17 cellular contexts compared by ENCODE assay signal in the genomic region with DNA sequence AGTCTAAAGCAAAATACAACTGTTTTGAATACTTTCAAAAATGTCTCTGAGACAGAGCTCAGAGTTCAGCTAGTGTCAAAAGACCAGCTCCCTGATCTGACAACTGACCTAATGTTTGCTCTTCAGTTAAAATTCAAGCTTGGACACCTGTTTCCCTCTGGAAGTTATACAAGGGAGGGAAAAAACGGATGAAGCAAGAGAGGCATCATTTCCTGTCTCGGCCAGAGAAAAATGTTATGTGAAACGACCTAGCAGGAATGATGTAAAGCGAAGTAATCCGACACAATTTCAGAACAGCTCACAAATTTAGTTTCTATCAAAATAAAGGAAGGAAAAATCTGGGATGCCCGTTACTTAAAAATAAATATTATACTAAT. TPM values are rescaled to one million over a fixed set of nuclear protein-coding genes. Genes with fewer than 3 reads are reported as not detected.
DNase-seq lines count a peak whose midpoint lies in the region; ATAC-seq and TF ChIP-seq lines count a peak whose summit lies in the region.
"Had no signal": no experiment of that assay in that cellular context is flagged by ENCODE, and none has a peak within 500 bp of the region (broad histone marks: within the 10 kb centered on the region; RNA-seq: fewer than 3 reads in every experiment).

No MANE protein-coding gene starts in this region.

- H3K9me3 ChIP-seq in body of pancreas (no peaks in the 10 kb centered on the region), left lung (no peaks in the 10 kb centered on the region), thyroid gland (no peaks in the 10 kb centered on the region)

- no peaks in the 10 kb centered on the region for H3K36me3 ChIP-seq in body of pancreas (replicated peaks in 1 of 2; ENCODE audit: insufficient read depth in 1 of 2, low read depth in 2 of 2)
- H3K36me3 ChIP-seq in left lung: peaks cover 0 to 6% of the 10 kb centered on the region in 2 donors
- peaks cover 0 to 2% of the 10 kb centered on the region in 2 donors for H3K36me3 ChIP-seq in thyroid gland

- no peak for TF ChIP-seq CTCF in body of pancreas (IDR thresholded peaks at IDR 0.05)
- TF ChIP-seq CTCF in left lung (IDR thresholded peaks at IDR 0.05): no peak
- TF ChIP-seq CTCF in thyroid gland (IDR thresholded peaks at IDR 0.05): no peak

- no peaks in the 10 kb centered on the region for H3K27me3 ChIP-seq in body of pancreas
- H3K27me3 ChIP-seq in left lung: no peaks in the 10 kb centered on the region
- no peaks in the 10 kb centered on the region for H3K27me3 ChIP-seq in thyroid gland

- peak overlapping the region in 3 of 4 donors; percentile 75 to 85 (median 81) for H3K27ac ChIP-seq in body of pancreas
- peak overlapping the region; percentile 74 to 77 for H3K27ac ChIP-seq in left lung
- H3K27ac ChIP-seq in thyroid gland: peak overlapping the region; percentile 6 to 57 (median 38)

- WGBS in body of pancreas, 2 donors: 38 to 46% methylated on average over 6 of the region's 6 CpGs
- WGBS in thyroid gland, 2 donors: 81% methylated on average over 6 of the region's 6 CpGs

- DNase-seq in NCI-H1092 treated with DMSO at 0.1 percent for 48 hours (lab: John Stamatoyannopoulos, UW) (peak; percentile 17), NCI-H1092 (lab: John Stamatoyannopoulos, UW) (no peak), body of pancreas (no peak), left lung (no peak), thyroid gland (no peak), D341Med (ENCODE audit: low spot score) (no peak)
- DNase-seq: 8988T; activated T-cell treated with anti-CD3 and anti-CD28 coated beads for 4 hours; CD8-positive, alpha-beta T cell; naive B cell; NCI-H2081 treated with DMSO at 0.1 percent for 48 hours; stimulated activated CD4-positive, alpha-beta T cell treated with anti-CD3 and anti-CD28 coated beads, Interleukin-4, amount 100 ng/mL, for 4 hours; stimulated activated naive CD4-positive, alpha-beta T cell treated with Interleukin-2 at 50 U/mL for 16 hours had no signal

- peaks cover 39% of the 10 kb centered on the region for H3K4me1 ChIP-seq in body of pancreas
- peaks cover 1 to 2% of the 10 kb centered on the region in 2 donors for H3K4me1 ChIP-seq in left lung
- peaks cover 0 to 2% of the 10 kb centered on the region in 2 donors for H3K4me1 ChIP-seq in thyroid gland

- H3K4me3 ChIP-seq in body of pancreas (no peak overlapping the region), left lung (peak overlapping the region in 1 of 2 donors; percentile 32), thyroid gland (replicated peaks in 1 of 3) (no peak overlapping the region)
- H3K4me3 ChIP-seq: GM23338 had no signal

- peak; percentile 17 for ATAC-seq in body of pancreas
- ATAC-seq in left lung: no peak
- no peak for ATAC-seq in HG03175 (IDR thresholded peaks at IDR 0.05; ENCODE audit: unreplicated experiment)
- no peak for ATAC-seq in HG02938 (IDR thresholded peaks at IDR 0.05; ENCODE audit: unreplicated experiment)
- ATAC-seq: CD8-positive, alpha-beta T cell; GM23338 had no signal

- intact Hi-C loops in body of pancreas (cut with DNase I) (no loop called here), left lung (cut with DNase I) (no loop called here), thyroid gland (cut with DNase I) (no loop called here)

- TF ChIP-seq POLR2A in body of pancreas (IDR thresholded peaks at IDR 0.05) (no peak), thyroid gland (IDR thresholded peaks at IDR 0.05) (peak in 1 of 2 donors; percentile 14)

RNA-seq across cellular contexts. Expression of a gene that starts 59.4 kb away (rescaled TPM):
- not detected for total RNA-seq in body of pancreas
- not detected for total RNA-seq in left lung
- not detected for total RNA-seq in thyroid gland
- total RNA-seq: CD8-positive, alpha-beta T cell; renal cortical epithelial cell had no signal

RNA-seq across cellular contexts. Expression of a gene that starts 59.6 kb away (rescaled TPM):
- total RNA-seq in body of pancreas: 1 to 10 TPM in 1 of 2 donors, under 1 TPM in 1; 0.66 to 1.0 TPM
- total RNA-seq in left lung: 10 to 100 TPM in 1 of 2 donors, 1 to 10 TPM in 1; 4.5 to 10.5 TPM
- 1 to 10 TPM in 1 of 4 donors, under 1 TPM in 3; 0.56 to 6.3 (median 0.82) TPM for total RNA-seq in thyroid gland
